Comparison of ENCODE assay signal across 10 cellular contexts in genomic region chr21:30463713-30464112, GRCh38. TPM values are rescaled to one million over a fixed set of nuclear protein-coding genes. Genes with fewer than 3 reads are reported as not detected.
A peak's percentile ranks its signal among the peaks of the same experiment; 100 is the strongest.
DNase-seq lines count a peak whose midpoint lies in the region; ATAC-seq and TF ChIP-seq lines count a peak whose summit lies in the region.
"Had no signal": no experiment of that assay in that cellular context is flagged by ENCODE, and none has a peak within 500 bp of the region (broad histone marks: within the 10 kb centered on the region; RNA-seq: fewer than 3 reads in every experiment).

No MANE protein-coding gene starts in this region.

- TF ChIP-seq EP300 in neural cell (conservative IDR thresholded peaks at IDR 0.05; ENCODE audit: poor library complexity, severe bottlenecking): no peak

- H3K36me3 ChIP-seq in neural cell (ENCODE audit: insufficient read depth, low read length): no peaks in the 10 kb centered on the region
- no peaks in the 10 kb centered on the region for H3K36me3 ChIP-seq in spleen
- H3K36me3 ChIP-seq in effector memory CD4-positive, alpha-beta T cell (ENCODE audit: control insufficient read depth, insufficient read depth, low read length): no peaks in the 10 kb centered on the region
- H3K36me3 ChIP-seq in lower lobe of right lung: no peaks in the 10 kb centered on the region

- TF ChIP-seq POLR2A in NB4 (IDR thresholded peaks at IDR 0.05; ENCODE audit: extremely low read depth, insufficient read length) (no peak), spleen (IDR thresholded peaks at IDR 0.05) (no peak)

- H3K9me3 ChIP-seq in neural cell (ENCODE audit: low read length): no peaks in the 10 kb centered on the region
- no peaks in the 10 kb centered on the region for H3K9me3 ChIP-seq in spleen
- no peaks in the 10 kb centered on the region for H3K9me3 ChIP-seq in effector memory CD4-positive, alpha-beta T cell (ENCODE audit: control insufficient read depth, low read length)
- no peaks in the 10 kb centered on the region for H3K9me3 ChIP-seq in lower lobe of right lung

- no peaks in the 10 kb centered on the region for H3K9me2 ChIP-seq in neural cell (ENCODE audit: insufficient read depth, low read length)

- H3K4me3 ChIP-seq in NB4 (ENCODE audit: low read depth, low read length) (no peak overlapping the region), astrocyte of the cerebellum (ENCODE audit: low read depth, low read length) (no peak overlapping the region), neural cell (ENCODE audit: low read length) (no peak overlapping the region), spleen (no peak overlapping the region), lower lobe of right lung (no peak overlapping the region)
- H3K4me3 ChIP-seq in effector memory CD4-positive, alpha-beta T cell (ENCODE audit: insufficient read depth, low read depth, low read length, poor library complexity, severe bottlenecking): no peak overlapping the region

- peak; percentile 25 for DNase-seq in NB4 (ENCODE audit: low read depth)
- DNase-seq in astrocyte of the cerebellum (ENCODE audit: low read depth): no peak
- DNase-seq in spleen: no peak
- DNase-seq in effector memory CD4-positive, alpha-beta T cell: no peak
- no peak for DNase-seq in lower lobe of right lung
- DNase-seq in NCI-H2107 treated with DMSO at 0.1 percent for 48 hours (lab: John Stamatoyannopoulos, UW; ENCODE audit: unreplicated experiment): no peak
- DNase-seq: activated T-cell treated with anti-CD3 and anti-CD28 coated beads, Interleukin-2, amount 50 U/mL, for 1 hour; islet precursor cell had no signal

- peak; percentile 22 for TF ChIP-seq CTCF in GM12873 (IDR thresholded peaks at IDR 0.05; ENCODE audit: insufficient read depth, low read depth, low read length, missing control alignments)
- TF ChIP-seq CTCF in NB4 (IDR thresholded peaks at IDR 0.05; ENCODE audit: low read depth, low read length): peak; percentile 58
- peak; percentile 50 for TF ChIP-seq CTCF in astrocyte of the cerebellum (IDR thresholded peaks at IDR 0.05; ENCODE audit: low read depth, low read length, missing control alignments)
- TF ChIP-seq CTCF in neural cell (IDR thresholded peaks at IDR 0.05; ENCODE audit: poor library complexity, severe bottlenecking): peak; percentile 59
- TF ChIP-seq CTCF in spleen (IDR thresholded peaks at IDR 0.05 in 8 of 11, conservative IDR thresholded peaks at IDR 0.05 in 3 of 11): peak in 1 of 11 experiments; percentile 19
- no peak for TF ChIP-seq CTCF in lower lobe of right lung (IDR thresholded peaks at IDR 0.05)

- no peaks in the 10 kb centered on the region for H3K27me3 ChIP-seq in neural cell (ENCODE audit: insufficient read depth, low read depth, low read length)
- no peaks in the 10 kb centered on the region for H3K27me3 ChIP-seq in spleen (replicated peaks in 1 of 7)
- no peaks in the 10 kb centered on the region for H3K27me3 ChIP-seq in effector memory CD4-positive, alpha-beta T cell (replicated peaks; ENCODE audit: control insufficient read depth, insufficient read depth, low read length, poor library complexity, severe bottlenecking)
- H3K27me3 ChIP-seq in lower lobe of right lung (ENCODE audit: low read depth): no peaks in the 10 kb centered on the region

- H3K4me1 ChIP-seq in spleen (no peaks in the 10 kb centered on the region), lower lobe of right lung (no peaks in the 10 kb centered on the region)
- no peaks in the 10 kb centered on the region for H3K4me1 ChIP-seq in effector memory CD4-positive, alpha-beta T cell (ENCODE audit: control insufficient read depth, insufficient read depth, low read length, poor library complexity, severe bottlenecking)

- H3K4me2 ChIP-seq in neural cell (ENCODE audit: low read length): no peak overlapping the region

- WGBS in spleen, 5 donors: 38 to 68% (median 52%) methylated on average over 3 of the region's 3 CpGs

- H4K20me1 ChIP-seq in neural cell (ENCODE audit: insufficient read depth): no peaks in the 10 kb centered on the region

- in situ Hi-C loops in astrocyte of the cerebellum (cut with HindIII; ENCODE audit: low sequenced_read_pairs): no loop called here

- no peaks in the 10 kb centered on the region for H3F3A ChIP-seq in neural cell (ENCODE audit: insufficient read depth, low read length, poor library complexity, severe bottlenecking)

- H3K27ac ChIP-seq in neural cell (ENCODE audit: low read length): no peak overlapping the region
- no peak overlapping the region for H3K27ac ChIP-seq in spleen
- no peak overlapping the region for H3K27ac ChIP-seq in effector memory CD4-positive, alpha-beta T cell (ENCODE audit: insufficient read depth, low read length, poor library complexity, severe bottlenecking)
- H3K27ac ChIP-seq in lower lobe of right lung: no peak overlapping the region

- no peak overlapping the region for H3K9ac ChIP-seq in neural cell (ENCODE audit: low read length)

- TF ChIP-seq RAD21 in neural cell (conservative IDR thresholded peaks at IDR 0.05): peak; percentile 61

- H2AFZ ChIP-seq in neural cell (ENCODE audit: low read depth, low read length): no peak overlapping the region

- ATAC-seq in lower lobe of right lung: no peak

- H3K79me2 ChIP-seq in neural cell (replicated peaks; ENCODE audit: insufficient read depth, low read length): no peaks in the 10 kb centered on the region

- intact Hi-C loops in spleen (cut with DNase I; ENCODE audit: low total_unique reads): no loop called here
- intact Hi-C loops in lower lobe of right lung (cut with DNase I): no loop called here

TF ChIP-seq in neural cell, 6 proteins besides CTCF, POLR2A, EP300 and RAD21:
- TF ChIP-seq SMC3 (conservative IDR thresholded peaks at IDR 0.05; ENCODE audit: poor library complexity) (peak; percentile 69), TAF1 (IDR thresholded peaks at IDR 0.05; ENCODE audit: low read depth) (no peak), POLR2AphosphoS5 (IDR thresholded peaks at IDR 0.05) (no peak), EZH2 (IDR thresholded peaks at IDR 0.05; ENCODE audit: borderline replicate concordance, insufficient read depth, low read length, poor library complexity, severe bottlenecking) (no peak)
- TF ChIP-seq, protein P1, sequence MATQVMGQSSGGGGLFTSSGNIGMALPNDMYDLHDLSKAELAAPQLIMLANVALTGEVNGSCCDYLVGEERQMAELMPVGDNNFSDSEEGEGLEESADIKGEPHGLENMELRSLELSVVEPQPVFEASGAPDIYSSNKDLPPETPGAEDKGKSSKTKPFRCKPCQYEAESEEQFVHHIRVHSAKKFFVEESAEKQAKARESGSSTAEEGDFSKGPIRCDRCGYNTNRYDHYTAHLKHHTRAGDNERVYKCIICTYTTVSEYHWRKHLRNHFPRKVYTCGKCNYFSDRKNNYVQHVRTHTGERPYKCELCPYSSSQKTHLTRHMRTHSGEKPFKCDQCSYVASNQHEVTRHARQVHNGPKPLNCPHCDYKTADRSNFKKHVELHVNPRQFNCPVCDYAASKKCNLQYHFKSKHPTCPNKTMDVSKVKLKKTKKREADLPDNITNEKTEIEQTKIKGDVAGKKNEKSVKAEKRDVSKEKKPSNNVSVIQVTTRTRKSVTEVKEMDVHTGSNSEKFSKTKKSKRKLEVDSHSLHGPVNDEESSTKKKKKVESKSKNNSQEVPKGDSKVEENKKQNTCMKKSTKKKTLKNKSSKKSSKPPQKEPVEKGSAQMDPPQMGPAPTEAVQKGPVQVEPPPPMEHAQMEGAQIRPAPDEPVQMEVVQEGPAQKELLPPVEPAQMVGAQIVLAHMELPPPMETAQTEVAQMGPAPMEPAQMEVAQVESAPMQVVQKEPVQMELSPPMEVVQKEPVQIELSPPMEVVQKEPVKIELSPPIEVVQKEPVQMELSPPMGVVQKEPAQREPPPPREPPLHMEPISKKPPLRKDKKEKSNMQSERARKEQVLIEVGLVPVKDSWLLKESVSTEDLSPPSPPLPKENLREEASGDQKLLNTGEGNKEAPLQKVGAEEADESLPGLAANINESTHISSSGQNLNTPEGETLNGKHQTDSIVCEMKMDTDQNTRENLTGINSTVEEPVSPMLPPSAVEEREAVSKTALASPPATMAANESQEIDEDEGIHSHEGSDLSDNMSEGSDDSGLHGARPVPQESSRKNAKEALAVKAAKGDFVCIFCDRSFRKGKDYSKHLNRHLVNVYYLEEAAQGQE (IDR thresholded peaks at IDR 0.05; ENCODE audit: borderline replicate concordance): no peak

RNA-seq across cellular contexts. Expression of gene KRTAP19-1, which starts 16.5 kb away (rescaled TPM):
- polyA plus RNA-seq in neural cell (not detected in 2 replicates), spleen (not detected)
- not detected in 2 replicates for polyA minus RNA-seq in neural cell
- total RNA-seq in spleen (not detected), lower lobe of right lung (not detected)

RNA-seq across cellular contexts. Expression of gene KRTAP19-2, which starts 23.5 kb away (rescaled TPM):
- polyA plus RNA-seq in neural cell (not detected in 2 replicates), spleen (not detected)
- polyA minus RNA-seq in neural cell: not detected in 2 replicates
- total RNA-seq in spleen (not detected), lower lobe of right lung (not detected)

RNA-seq across cellular contexts. Expression of gene KRTAP15-1, which starts 23.6 kb away (rescaled TPM):
- polyA plus RNA-seq in neural cell: not detected in 2 replicates
- polyA minus RNA-seq in neural cell: not detected in 2 replicates
- not detected for total RNA-seq in spleen
- not detected for polyA plus RNA-seq in spleen
- not detected for total RNA-seq in lower lobe of right lung

RNA-seq across cellular contexts. Expression of gene KRTAP19-3, which starts 28.1 kb away (rescaled TPM):
- polyA plus RNA-seq in neural cell: not detected in 2 replicates
- not detected in 2 replicates for polyA minus RNA-seq in neural cell
- not detected for total RNA-seq in spleen
- not detected for polyA plus RNA-seq in spleen
- total RNA-seq in lower lobe of right lung: not detected

RNA-seq across cellular contexts. Expression of gene KRTAP19-4, which starts 33.3 kb away (rescaled TPM):
- polyA plus RNA-seq in neural cell (not detected in 2 replicates), spleen (not detected)
- not detected in 2 replicates for polyA minus RNA-seq in neural cell
- total RNA-seq in spleen (not detected), lower lobe of right lung (not detected)
